Comparison of ENCODE assay signal across 30 cellular contexts in the genomic region with DNA sequence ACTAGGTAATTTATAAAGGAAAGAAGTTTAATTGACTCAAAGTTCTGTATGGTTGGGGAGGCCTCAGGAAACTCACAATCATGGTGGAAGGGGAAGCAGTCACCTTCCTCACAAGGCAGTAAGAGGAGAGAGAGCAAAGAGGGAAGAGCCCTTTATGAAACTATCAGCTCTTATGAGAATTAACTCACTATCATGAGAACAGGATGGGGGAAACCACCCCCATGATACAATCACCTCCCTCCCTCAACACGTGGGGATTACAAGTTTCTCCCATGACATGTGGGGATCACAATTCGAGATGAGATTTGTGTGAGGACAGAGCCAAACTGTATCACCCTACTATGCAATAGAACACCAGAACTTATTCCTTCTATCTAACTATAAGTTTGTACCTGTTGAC. TPM values are rescaled to one million over a fixed set of nuclear protein-coding genes. Genes with fewer than 3 reads are reported as not detected.
DNase-seq lines count a peak whose midpoint lies in the region; ATAC-seq and TF ChIP-seq lines count a peak whose summit lies in the region.
"Had no signal": no experiment of that assay in that cellular context is flagged by ENCODE, and none has a peak within 500 bp of the region (broad histone marks: within the 10 kb centered on the region; RNA-seq: fewer than 3 reads in every experiment).

No MANE protein-coding gene starts in this region.

- no peaks in the 10 kb centered on the region for H3K4me1 ChIP-seq in naive thymus-derived CD4-positive, alpha-beta T cell (ENCODE audit: control insufficient read depth in 2 of 2, insufficient read depth in 2 of 2, low read length in 2 of 2)
- H3K4me1 ChIP-seq in adrenal gland (replicated peaks in 1 of 2) = no peaks in the 10 kb centered on the region
- H3K4me1 ChIP-seq in prostate gland (replicated peaks) = no peaks in the 10 kb centered on the region
- H3K4me1 ChIP-seq: ascending aorta, gastroesophageal sphincter, neural progenitor cell, upper lobe of left lung had no signal

- peak; percentile 56 for ATAC-seq in GM18520 (IDR thresholded peaks at IDR 0.05; ENCODE audit: unreplicated experiment)
- peak; percentile 44 for ATAC-seq in naive thymus-derived CD4-positive, alpha-beta T cell
- no peak for ATAC-seq in SK-N-SH treated with all-trans-retinoic acid at 6 μM for 48 hours
- ATAC-seq: A549, gastroesophageal sphincter, left ventricle myocardium superior, Panc1, sciatic nerve had no signal

- H3K9me3 Mint-ChIP-seq in activated CD4-positive, alpha-beta memory T cell treated with anti-CD3 and anti-CD28 coated beads for 36 hours = peaks cover 12% of the 10 kb centered on the region
- H3K9me3 Mint-ChIP-seq in activated CD4-positive, alpha-beta memory T cell treated with anti-CD3 and anti-CD28 coated beads, Interleukin-2, amount 10 ng/mL, durations not matched to agents 7 days and 5 days = peaks cover 10% of the 10 kb centered on the region
- peaks cover 18% of the 10 kb centered on the region for H3K9me3 Mint-ChIP-seq in T-helper 2 cell treated with Interferon-gamma antibody and Interleukin-4, amounts not matched to agents 5 μg/mL and 100 μg/mL, for 36 hours
- H3K9me3 Mint-ChIP-seq in naive thymus-derived CD4-positive, alpha-beta T cell = peaks cover 2 to 18% (median 10%) of the 10 kb centered on the region in 11 donors

- CTCF ChIA-PET in activated CD4-positive, alpha-beta memory T cell treated with anti-CD3 and anti-CD28 coated beads for 36 hours (lab: Charles Lee) = interaction anchor here (1.3 to 1.4 kb wide), 2 partner anchors 28 to 54 kb away, joined by 3 to 4 read pairs; partner anchors contain the start of gene CD274
- CTCF ChIA-PET in activated CD4-positive, alpha-beta memory T cell treated with anti-CD3 and anti-CD28 coated beads, Interleukin-2, amount 10 ng/mL, durations not matched to agents 7 days and 5 days (lab: Charles Lee) = no interaction called here
- CTCF ChIA-PET in naive thymus-derived CD4-positive, alpha-beta T cell (lab: Charles Lee) = no interaction called here

- no peak overlapping the region for H3K27ac Mint-ChIP-seq in activated CD4-positive, alpha-beta memory T cell treated with anti-CD3 and anti-CD28 coated beads for 36 hours
- no peak overlapping the region for H3K27ac Mint-ChIP-seq in activated CD4-positive, alpha-beta memory T cell treated with anti-CD3 and anti-CD28 coated beads, Interleukin-2, amount 10 ng/mL, durations not matched to agents 7 days and 5 days
- no peak overlapping the region for H3K27ac Mint-ChIP-seq in T-helper 2 cell treated with Interferon-gamma antibody and Interleukin-4, amounts not matched to agents 5 μg/mL and 100 μg/mL, for 36 hours
- H3K27ac Mint-ChIP-seq in naive thymus-derived CD4-positive, alpha-beta T cell = no peak overlapping the region
- H3K27ac Mint-ChIP-seq: CD8-positive, alpha-beta memory T cell; neural progenitor cell had no signal

- no peaks in the 10 kb centered on the region for H3K9me3 ChIP-seq in naive thymus-derived CD4-positive, alpha-beta T cell (ENCODE audit: control insufficient read depth in 2 of 3, low read length in 3 of 3)
- H3K9me3 ChIP-seq in adrenal gland (replicated peaks in 1 of 3) (no peaks in the 10 kb centered on the region), prostate gland (no peaks in the 10 kb centered on the region)
- H3K9me3 ChIP-seq: A549, ascending aorta, gastroesophageal sphincter, SJSA1, upper lobe of left lung had no signal

- TF ChIP-seq POLR2A in adrenal gland (IDR thresholded peaks at IDR 0.05) (no peak), prostate gland (IDR thresholded peaks at IDR 0.05) (no peak)

- H3K4me3 ChIP-seq in naive thymus-derived CD4-positive, alpha-beta T cell (ENCODE audit: low read length) = no peak overlapping the region
- H3K4me3 ChIP-seq in adrenal gland (no peak overlapping the region), prostate gland (no peak overlapping the region)
- H3K4me3 ChIP-seq: A549, ascending aorta, gastroesophageal sphincter, neural progenitor cell, SJSA1, upper lobe of left lung had no signal

- no peak overlapping the region for H3K4me3 Mint-ChIP-seq in activated CD4-positive, alpha-beta memory T cell treated with anti-CD3 and anti-CD28 coated beads for 36 hours
- H3K4me3 Mint-ChIP-seq in activated CD4-positive, alpha-beta memory T cell treated with anti-CD3 and anti-CD28 coated beads, Interleukin-2, amount 10 ng/mL, durations not matched to agents 7 days and 5 days = no peak overlapping the region
- H3K4me3 Mint-ChIP-seq in T-helper 2 cell treated with Interferon-gamma antibody and Interleukin-4, amounts not matched to agents 5 μg/mL and 100 μg/mL, for 36 hours = no peak overlapping the region
- no peak overlapping the region for H3K4me3 Mint-ChIP-seq in naive thymus-derived CD4-positive, alpha-beta T cell
- H3K4me3 Mint-ChIP-seq: CD8-positive, alpha-beta memory T cell; neural progenitor cell had no signal

- 58 to 73% (median 67%) methylated on average over 2 of the region's 2 CpGs for WGBS in adrenal gland, 4 donors
- 83% methylated on average over 2 of the region's 2 CpGs for WGBS in prostate gland

- TF ChIP-seq CTCF in adrenal gland (IDR thresholded peaks at IDR 0.05) (no peak), prostate gland (IDR thresholded peaks at IDR 0.05) (no peak)

- H3K27me3 ChIP-seq in naive thymus-derived CD4-positive, alpha-beta T cell (ENCODE audit: control insufficient read depth in 2 of 2, insufficient read depth in 2 of 2, low read length in 2 of 2) = no peaks in the 10 kb centered on the region
- H3K27me3 ChIP-seq in adrenal gland (no peaks in the 10 kb centered on the region), prostate gland (replicated peaks; ENCODE audit: insufficient read depth) (no peaks in the 10 kb centered on the region)
- H3K27me3 ChIP-seq: ascending aorta, gastroesophageal sphincter, neural progenitor cell, SJSA1, upper lobe of left lung had no signal

- H3K36me3 Mint-ChIP-seq in activated CD4-positive, alpha-beta memory T cell treated with anti-CD3 and anti-CD28 coated beads for 36 hours = peaks cover 17% of the 10 kb centered on the region
- H3K36me3 Mint-ChIP-seq in activated CD4-positive, alpha-beta memory T cell treated with anti-CD3 and anti-CD28 coated beads, Interleukin-2, amount 10 ng/mL, durations not matched to agents 7 days and 5 days (ENCODE audit: low read depth) = peaks cover 17% of the 10 kb centered on the region
- H3K36me3 Mint-ChIP-seq in T-helper 2 cell treated with Interferon-gamma antibody and Interleukin-4, amounts not matched to agents 5 μg/mL and 100 μg/mL, for 36 hours (ENCODE audit: low read depth) = peaks cover 3% of the 10 kb centered on the region
- H3K36me3 Mint-ChIP-seq in naive thymus-derived CD4-positive, alpha-beta T cell = peaks cover 6 to 32% (median 9%) of the 10 kb centered on the region in 5 donors
- H3K36me3 Mint-ChIP-seq: neural progenitor cell had no signal

- peak; percentile 55 for DNase-seq in activated CD4-positive, alpha-beta memory T cell treated with anti-CD3 and anti-CD28 coated beads for 36 hours
- DNase-seq in activated CD4-positive, alpha-beta memory T cell treated with anti-CD3 and anti-CD28 coated beads, Interleukin-2, amount 10 ng/mL, durations not matched to agents 7 days and 5 days = no peak
- DNase-seq in T-helper 2 cell treated with Interferon-gamma antibody and Interleukin-4, amounts not matched to agents 5 μg/mL and 100 μg/mL, for 36 hours (ENCODE audit: low spot score) = peak; percentile 40
- DNase-seq in naive thymus-derived CD4-positive, alpha-beta T cell = no peak
- no peak for DNase-seq in adrenal gland
- DNase-seq in prostate gland (ENCODE audit: low spot score) = no peak
- DNase-seq: activated CD4-positive, alpha-beta T cell treated with anti-CD3 and anti-CD28 coated beads for 4 hours; activated CD8-positive, alpha-beta memory T cell treated with anti-CD3 and anti-CD28 coated beads, Interleukin-2, amount 50 U/mL, for 4 hours; activated gamma-delta T cell treated with Interleukin-2 at 50 U/mL for 16 hours; CD8-positive, alpha-beta memory T cell; dermis blood vessel endothelial cell; DMS153; HCEC 1CT; Karpas-422; left ventricle myocardium superior; NCI-H510A; posterior cingulate gyrus; stimulated activated CD8-positive, alpha-beta memory T cell treated with anti-CD3 and anti-CD28 coated beads, Interleukin-4, amount 100 ng/mL, for 48 hours; substantia nigra; T-helper 1 cell; upper lobe of left lung had no signal

- intact Hi-C loops in activated CD4-positive, alpha-beta memory T cell treated with anti-CD3 and anti-CD28 coated beads for 36 hours (cut with micrococcal nuclease) = no loop called here
- intact Hi-C loops in naive thymus-derived CD4-positive, alpha-beta T cell (cut with micrococcal nuclease) = loop anchor here in 1 of 2 donors (5.0 kb wide), 1 partner anchor 34 kb away; the partner anchor contains the start of gene PDCD1LG2
- intact Hi-C loops in adrenal gland (cut with DNase I) (no loop called here), prostate gland (cut with DNase I) (no loop called here)

- no peak overlapping the region for H3K27ac ChIP-seq in naive thymus-derived CD4-positive, alpha-beta T cell (ENCODE audit: low read depth, low read length)
- H3K27ac ChIP-seq in adrenal gland (no peak overlapping the region), prostate gland (no peak overlapping the region)
- H3K27ac ChIP-seq: A549, ascending aorta, gastroesophageal sphincter, neural progenitor cell, SJSA1, upper lobe of left lung had no signal

- peaks cover 1% of the 10 kb centered on the region for H3K27me3 Mint-ChIP-seq in activated CD4-positive, alpha-beta memory T cell treated with anti-CD3 and anti-CD28 coated beads for 36 hours
- H3K27me3 Mint-ChIP-seq in activated CD4-positive, alpha-beta memory T cell treated with anti-CD3 and anti-CD28 coated beads, Interleukin-2, amount 10 ng/mL, durations not matched to agents 7 days and 5 days = no peaks in the 10 kb centered on the region
- H3K27me3 Mint-ChIP-seq in T-helper 2 cell treated with Interferon-gamma antibody and Interleukin-4, amounts not matched to agents 5 μg/mL and 100 μg/mL, for 36 hours (ENCODE audit: low read depth) = no peaks in the 10 kb centered on the region
- H3K27me3 Mint-ChIP-seq in naive thymus-derived CD4-positive, alpha-beta T cell = peaks cover 0 to 3% (median 0%) of the 10 kb centered on the region in 5 donors

- no peaks in the 10 kb centered on the region for H3K36me3 ChIP-seq in naive thymus-derived CD4-positive, alpha-beta T cell (ENCODE audit: control insufficient read depth in 2 of 3, insufficient read depth in 3 of 3, low read length in 3 of 3)
- H3K36me3 ChIP-seq in adrenal gland (replicated peaks in 1 of 2) (no peaks in the 10 kb centered on the region), prostate gland (no peaks in the 10 kb centered on the region)
- H3K36me3 ChIP-seq: ascending aorta, gastroesophageal sphincter, neural progenitor cell, SJSA1, upper lobe of left lung had no signal

- H3K4me1 Mint-ChIP-seq in activated CD4-positive, alpha-beta memory T cell treated with anti-CD3 and anti-CD28 coated beads for 36 hours (ENCODE audit: low read depth) = peaks cover 27% of the 10 kb centered on the region
- H3K4me1 Mint-ChIP-seq in activated CD4-positive, alpha-beta memory T cell treated with anti-CD3 and anti-CD28 coated beads, Interleukin-2, amount 10 ng/mL, durations not matched to agents 7 days and 5 days = peaks cover 15% of the 10 kb centered on the region
- H3K4me1 Mint-ChIP-seq in T-helper 2 cell treated with Interferon-gamma antibody and Interleukin-4, amounts not matched to agents 5 μg/mL and 100 μg/mL, for 36 hours (ENCODE audit: low read depth) = peaks cover 3% of the 10 kb centered on the region
- H3K4me1 Mint-ChIP-seq in naive thymus-derived CD4-positive, alpha-beta T cell = peaks cover 0 to 3% (median 0%) of the 10 kb centered on the region in 7 donors
- H3K4me1 Mint-ChIP-seq: neural progenitor cell had no signal

- POLR2A ChIA-PET in activated CD4-positive, alpha-beta memory T cell treated with anti-CD3 and anti-CD28 coated beads for 36 hours (lab: Charles Lee) = no interaction called here
- POLR2A ChIA-PET in activated CD4-positive, alpha-beta memory T cell treated with anti-CD3 and anti-CD28 coated beads, Interleukin-2, amount 10 ng/mL, durations not matched to agents 7 days and 5 days (lab: Charles Lee) = no interaction called here
- POLR2A ChIA-PET in naive thymus-derived CD4-positive, alpha-beta T cell (lab: Charles Lee) = interaction anchor here (1.3 kb wide), 1 partner anchor 28 kb away, joined by 5 read pairs; the partner anchor contains the start of gene CD274

RNA-seq across cellular contexts. Expression of gene CD274, which starts 27.9 kb away (rescaled TPM):
- 10 to 100 TPM; 28.3 to 32.4 TPM for total RNA-seq in activated CD4-positive, alpha-beta memory T cell treated with anti-CD3 and anti-CD28 coated beads for 36 hours
- 10 to 100 TPM; 12.4 to 12.6 TPM for total RNA-seq in activated CD4-positive, alpha-beta memory T cell treated with anti-CD3 and anti-CD28 coated beads, Interleukin-2, amount 10 ng/mL, durations not matched to agents 7 days and 5 days
- total RNA-seq in naive thymus-derived CD4-positive, alpha-beta T cell = 10 to 100 TPM in 1 of 5 experiments, 1 to 10 TPM in 4; 2.9 to 38.7 (median 7.8) TPM
- polyA plus RNA-seq in naive thymus-derived CD4-positive, alpha-beta T cell = 1 to 10 TPM; 2.0 to 3.1 TPM
- 1 to 10 TPM in 7 of 8 donors, under 1 TPM in 1; 0.66 to 5.8 (median 2.4) TPM for total RNA-seq in adrenal gland
- polyA plus RNA-seq in adrenal gland = 1 to 10 TPM in 2 of 3 donors, under 1 TPM in 1; 0.98 to 2.1 (median 1.1) TPM
- total RNA-seq in prostate gland = 1 to 10 TPM in 1 of 2 donors, under 1 TPM in 1; 0.82 to 1.9 TPM

RNA-seq across cellular contexts. Expression of gene PDCD1LG2, which starts 32.1 kb away (rescaled TPM):
- total RNA-seq in activated CD4-positive, alpha-beta memory T cell treated with anti-CD3 and anti-CD28 coated beads for 36 hours = under 1 TPM; 0.73 to 0.83 TPM
- 1 to 10 TPM; 4.1 to 4.8 TPM for total RNA-seq in activated CD4-positive, alpha-beta memory T cell treated with anti-CD3 and anti-CD28 coated beads, Interleukin-2, amount 10 ng/mL, durations not matched to agents 7 days and 5 days
- total RNA-seq in naive thymus-derived CD4-positive, alpha-beta T cell = 1 to 10 TPM in 1 of 5 experiments, under 1 TPM in 4; 0.16 to 7.4 (median 0.32) TPM
- polyA plus RNA-seq in naive thymus-derived CD4-positive, alpha-beta T cell = not detected
- total RNA-seq in adrenal gland (1 to 10 TPM in 7 of 8 donors, under 1 TPM in 1; 0.57 to 5.5 (median 1.9) TPM), prostate gland (1 to 10 TPM in 1 of 2 donors, not detected in 1; 1.4 TPM)
- polyA plus RNA-seq in adrenal gland = under 1 TPM; 0.40 to 0.97 (median 0.72) TPM
- polyA plus RNA-seq: CD8-positive, alpha-beta memory T cell had no signal

RNA-seq across cellular contexts. Expression of gene PLGRKT, which starts 40.5 kb away (rescaled TPM):
- 10 to 100 TPM; 52.9 to 59.4 TPM for total RNA-seq in activated CD4-positive, alpha-beta memory T cell treated with anti-CD3 and anti-CD28 coated beads for 36 hours
- 10 to 100 TPM; 32.0 TPM for total RNA-seq in activated CD4-positive, alpha-beta memory T cell treated with anti-CD3 and anti-CD28 coated beads, Interleukin-2, amount 10 ng/mL, durations not matched to agents 7 days and 5 days
- total RNA-seq in naive thymus-derived CD4-positive, alpha-beta T cell = 10 to 100 TPM; 15.8 to 31.7 (median 16.8) TPM
- 10 to 100 TPM; 41.9 to 79.6 TPM for polyA plus RNA-seq in naive thymus-derived CD4-positive, alpha-beta T cell
- total RNA-seq in adrenal gland = 10 to 100 TPM; 15.8 to 32.0 (median 20.7) TPM
- 10 to 100 TPM in 1 of 3 donors, 1 to 10 TPM in 2; 7.2 to 25.2 (median 7.2) TPM for polyA plus RNA-seq in adrenal gland
- 10 to 100 TPM; 10.4 to 49.6 TPM for total RNA-seq in prostate gland
- total RNA-seq: ascending aorta had no signal

Comparison
In these comparisons a context has a peak if more than half of its experiments do, and no peak if none do; other contexts are left out.
1. DNase-seq: peak in activated CD4-positive, alpha-beta memory T cell treated with anti-CD3 and anti-CD28 coated beads for 36 hours (single experiment) and T-helper 2 cell treated with Interferon-gamma antibody and Interleukin-4, amounts not matched to agents 5 μg/mL and 100 μg/mL, for 36 hours (single experiment); none in activated CD4-positive, alpha-beta memory T cell treated with anti-CD3 and anti-CD28 coated beads, Interleukin-2, amount 10 ng/mL, durations not matched to agents 7 days and 5 days (single experiment), naive thymus-derived CD4-positive, alpha-beta T cell (0 of 9), adrenal gland (0 of 7) and prostate gland (single experiment).